8 cellular contexts compared by ENCODE assay signal in the genomic region with DNA sequence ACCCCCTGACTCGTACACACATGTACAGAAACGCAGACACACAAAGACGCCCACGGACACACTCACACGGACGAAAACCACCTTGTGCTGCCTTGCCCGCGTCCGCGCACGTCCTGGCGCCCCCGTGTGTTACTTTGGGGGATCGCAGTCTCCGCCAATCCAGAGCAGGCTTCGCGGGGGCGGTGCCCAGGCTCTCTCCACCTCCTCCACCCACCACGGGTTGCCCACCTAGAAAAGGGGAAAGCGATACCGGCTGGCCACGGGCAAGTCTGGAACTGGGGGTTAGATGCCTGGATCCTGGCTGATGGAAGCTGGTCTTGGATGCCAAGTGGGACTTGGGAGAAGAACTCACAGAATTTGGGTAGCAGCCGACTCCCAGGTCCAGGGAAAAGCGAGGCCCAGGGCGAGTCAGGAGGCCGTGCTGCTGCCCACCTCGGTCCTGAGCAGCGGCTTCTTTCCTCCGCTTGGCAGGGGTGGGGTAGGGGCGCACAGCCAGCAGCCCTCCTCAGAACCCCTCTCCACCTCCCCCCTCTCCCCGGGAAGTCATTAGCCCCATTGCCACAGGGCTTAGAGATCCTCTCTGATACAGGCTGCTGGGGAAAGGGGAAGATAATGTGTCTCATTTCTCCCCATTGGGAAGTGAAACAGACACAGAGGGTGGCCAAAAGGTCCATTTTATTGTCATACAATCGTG. TPM values are rescaled to one million over a fixed set of nuclear protein-coding genes. Genes with fewer than 3 reads are reported as not detected.
A peak's percentile ranks its signal among the peaks of the same experiment; 100 is the strongest.
DNase-seq lines count a peak whose midpoint lies in the region; ATAC-seq and TF ChIP-seq lines count a peak whose summit lies in the region.

No MANE protein-coding gene starts in this region.

- peak; percentile 89 for TF ChIP-seq CTCF in KMS-11 (conservative IDR thresholded peaks at IDR 0.05; ENCODE audit: low read depth, low read length)
- peak; percentile 94 for TF ChIP-seq CTCF in retinal pigment epithelial cell (conservative IDR thresholded peaks at IDR 0.05; ENCODE audit: low read depth, low read length)

- H4K20me1 ChIP-seq in KMS-11 (ENCODE audit: insufficient read depth), result no peaks in the 10 kb centered on the region

- H3K4me3 ChIP-seq in KMS-11 (IDR thresholded peaks at IDR 0.05; ENCODE audit: insufficient read depth, low read depth, low read length) (no peak overlapping the region), retinal pigment epithelial cell (ENCODE audit: low read length) (no peak overlapping the region)

- peaks cover 73% of the 10 kb centered on the region for H3K4me1 Mint-ChIP-seq in activated naive CD8-positive, alpha-beta T cell (ENCODE audit: low read depth)

- no peak overlapping the region for H3K9ac ChIP-seq in KMS-11

- peaks cover 89% of the 10 kb centered on the region for H3K27me3 ChIP-seq in KMS-11 (ENCODE audit: insufficient read depth, low read depth)

- ATAC-seq in left cardiac atrium (peak; percentile 38 to 41), GM19324 (IDR thresholded peaks at IDR 0.05; ENCODE audit: low FRiP score, unreplicated experiment) (no peak), GM21515 (IDR thresholded peaks at IDR 0.05; ENCODE audit: unreplicated experiment) (no peak)

- H3K36me3 Mint-ChIP-seq in activated naive CD8-positive, alpha-beta T cell, result no peaks in the 10 kb centered on the region

- H3K27me3 Mint-ChIP-seq in activated naive CD8-positive, alpha-beta T cell, result peaks cover 47% of the 10 kb centered on the region

- H3K36me3 ChIP-seq in KMS-11 (ENCODE audit: insufficient read depth), result no peaks in the 10 kb centered on the region

- H3K4me2 ChIP-seq in KMS-11, result peak overlapping the region; percentile 18; the same call in 1 of the 2 replicates

- no peaks in the 10 kb centered on the region for H3K79me2 ChIP-seq in KMS-11 (ENCODE audit: insufficient read depth, low read depth)

- H2AFZ ChIP-seq in KMS-11 (ENCODE audit: low read depth), result peak overlapping the region; percentile 38; the same call in 1 of the 2 replicates

- no peak overlapping the region for H3K27ac ChIP-seq in KMS-11

- H3K4me1 ChIP-seq in KMS-11 (ENCODE audit: low read depth, poor library complexity, severe bottlenecking), result peaks cover 15% of the 10 kb centered on the region

- no peaks in the 10 kb centered on the region for H3K9me3 Mint-ChIP-seq in activated naive CD8-positive, alpha-beta T cell (ENCODE audit: low read depth)

- H3K4me3 Mint-ChIP-seq in activated naive CD8-positive, alpha-beta T cell, result peak overlapping the region; percentile 77

- peak overlapping the region; percentile 68 for H3K27ac Mint-ChIP-seq in activated naive CD8-positive, alpha-beta T cell

- DNase-seq in ELR (ENCODE audit: low read depth) (peak; percentile 69), T follicular helper cell (ENCODE audit: low read depth) (peak; percentile 64), left cardiac atrium (peak; percentile 80), retinal pigment epithelial cell (ENCODE audit: low read depth) (no peak)

- intact Hi-C loops in left cardiac atrium (cut with DNase I), result loop anchor here in 1 of 2 donors (10.0 kb wide), 1 partner anchor 275 kb away; a partner anchor contains a TSS

RNA-seq across cellular contexts. Expression of a gene that starts 4.6 kb away (rescaled TPM):
- total RNA-seq in left cardiac atrium, result not detected

RNA-seq across cellular contexts. Expression of a gene that starts 10.1 kb away (rescaled TPM):
- total RNA-seq in left cardiac atrium, result not detected

RNA-seq across cellular contexts. Expression of a gene that starts 15.7 kb away (rescaled TPM):
- 10 to 100 TPM; 14.9 to 18.9 TPM for total RNA-seq in left cardiac atrium

RNA-seq across cellular contexts. Expression of a gene that starts 30.9 kb away (rescaled TPM):
- not detected for total RNA-seq in left cardiac atrium

RNA-seq across cellular contexts. Expression of a gene that starts 43.1 kb away (rescaled TPM):
- total RNA-seq in left cardiac atrium, result 10 to 100 TPM in 1 of 2 donors, 1 to 10 TPM in 1; 2.4 to 41.6 TPM

Comparison
In these comparisons a context has a peak if more than half of its experiments do, and no peak if none do; other contexts are left out.
1. ATAC-seq: peak in left cardiac atrium (2 of 2); none in GM19324 (single experiment) and GM21515 (single experiment).